ENCODE assay signal across 28 cellular contexts in the genomic region with DNA sequence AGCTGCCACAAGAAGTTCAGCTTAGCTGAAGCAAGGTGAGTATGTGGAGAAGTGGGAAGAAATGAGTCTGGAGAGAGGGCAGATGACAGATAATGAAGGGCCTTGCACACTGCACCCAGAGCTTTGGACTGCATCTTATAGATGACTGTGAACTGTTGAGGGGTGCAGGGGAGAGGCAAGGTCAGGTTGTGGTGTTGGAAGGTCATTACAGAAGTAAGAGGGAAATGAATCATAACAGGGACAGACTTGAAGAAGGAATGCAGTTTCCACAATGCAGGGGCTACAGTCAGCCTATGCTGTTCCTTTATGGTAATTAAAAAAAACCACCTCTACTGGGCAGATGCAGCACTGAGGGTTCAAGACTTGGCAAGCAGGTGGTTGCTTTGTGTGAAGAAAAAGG. TPM values are rescaled to one million over a fixed set of nuclear protein-coding genes. Genes with fewer than 3 reads are reported as not detected.
DNase-seq lines count a peak whose midpoint lies in the region; ATAC-seq, FAIRE-seq and TF ChIP-seq lines count a peak whose summit lies in the region.
"Had no signal": no experiment of that assay in that cellular context is flagged by ENCODE, and none has a peak within 500 bp of the region (broad histone marks: within the 10 kb centered on the region; RNA-seq: fewer than 3 reads in every experiment).

No MANE protein-coding gene starts in this region.

- peak; percentile 36 for DNase-seq in Daoy (ENCODE audit: low read depth)
- peak; percentile 60 for DNase-seq in choroid plexus epithelial cell (ENCODE audit: low read depth)
- DNase-seq in non-pigmented ciliary epithelial cell (ENCODE audit: low read depth) = peak; percentile 64
- DNase-seq in GM19239 (ENCODE audit: insufficient read length, low spot score) = no peak
- no peak for DNase-seq in T-helper 1 cell
- DNase-seq: activated CD4-positive, alpha-beta T cell treated with anti-CD3 and anti-CD28 coated beads, Interleukin-2, amount 10 ng/mL, durations not matched to agents 7 days and 5 days; activated effector memory CD4-positive, alpha-beta T cell treated with Interleukin-2 at 50 U/mL for 16 hours; activated naive CD8-positive, alpha-beta T cell treated with anti-CD3 and anti-CD28 coated beads, Interleukin-2, amount 10 ng/mL, durations not matched to agents 7 days and 5 days; effector memory CD8-positive, alpha-beta T cell; GDM1; Karpas-422; kidney glomerular epithelial cell; mammary epithelial cell; NCI-H1417; NCI-H2107; NCI-H524 treated with DMSO at 0.1 percent for 48 hours; nucleus accumbens; stimulated activated CD4-positive, alpha-beta T cell treated with anti-CD3 and anti-CD28 coated beads, Interleukin-12 subunit alpha, Interleukin-12 subunit beta, amount 100 ng/mL, for 4 hours; T-helper 2 cell; transverse colon; WERI-Rb-1 had no signal

- H2AFZ ChIP-seq in Loucy (ENCODE audit: low read length) = no peak overlapping the region

- H4K20me1 ChIP-seq in Loucy (ENCODE audit: insufficient read depth, low read length, poor library complexity, severe bottlenecking) = no peaks in the 10 kb centered on the region

- FAIRE-seq in GM19239 (lab: Jason Lieb, UNC) = no peak
- FAIRE-seq: colon had no signal

- H3K36me3 ChIP-seq in Loucy (ENCODE audit: insufficient read depth, low read length) = no peaks in the 10 kb centered on the region
- H3K36me3 ChIP-seq: esophagus muscularis mucosa, transverse colon, WERI-Rb-1 had no signal

- H3K9ac ChIP-seq in Loucy (ENCODE audit: low read depth, low read length, poor library complexity, severe bottlenecking) = no peak overlapping the region

- ATAC-seq in GM18861 (IDR thresholded peaks at IDR 0.05; ENCODE audit: unreplicated experiment) (no peak), HG02759 (IDR thresholded peaks at IDR 0.05; ENCODE audit: unreplicated experiment) (no peak)
- ATAC-seq: effector memory CD8-positive, alpha-beta T cell; Panc1 had no signal

- H3K27me3 ChIP-seq in Loucy (ENCODE audit: insufficient read depth, low read length, poor library complexity, severe bottlenecking) = no peaks in the 10 kb centered on the region
- H3K27me3 ChIP-seq: esophagus muscularis mucosa, SJSA1 had no signal

- peaks cover 10% of the 10 kb centered on the region for H3F3A ChIP-seq in Loucy (ENCODE audit: low read depth)

- no peak for TF ChIP-seq CTCF in Loucy (conservative IDR thresholded peaks at IDR 0.05; ENCODE audit: low read length)
- no peak for TF ChIP-seq CTCF in choroid plexus epithelial cell (conservative IDR thresholded peaks at IDR 0.05; ENCODE audit: low read depth, low read length)

- peaks cover 64% of the 10 kb centered on the region for H3K4me1 ChIP-seq in Loucy (ENCODE audit: insufficient read depth, low read length, poor library complexity, severe bottlenecking)

- H3K4me3 ChIP-seq in Loucy (ENCODE audit: low read length, poor library complexity, severe bottlenecking) (no peak overlapping the region), choroid plexus epithelial cell (ENCODE audit: low read depth, low read length) (no peak overlapping the region)
- H3K4me3 ChIP-seq: esophagus muscularis mucosa, SJSA1, transverse colon had no signal

- no peaks in the 10 kb centered on the region for H3K9me3 ChIP-seq in Loucy (ENCODE audit: insufficient read depth, low read depth, low read length)
- H3K9me3 ChIP-seq: esophagus muscularis mucosa, transverse colon had no signal

- no peaks in the 10 kb centered on the region for H3K79me2 ChIP-seq in Loucy (ENCODE audit: insufficient read depth, low read length)

- H3K4me2 ChIP-seq in Loucy (ENCODE audit: low read depth, low read length, poor library complexity, severe bottlenecking) = peak overlapping the region; percentile 21

- H3K9me2 ChIP-seq in Loucy (replicated peaks; ENCODE audit: low read depth, low read length) = no peaks in the 10 kb centered on the region

RNA-seq across cellular contexts. Expression of a gene that starts 4.8 kb away (rescaled TPM):
- total RNA-seq in Daoy (2014; rRNA removed; shearing (Covaris generic)) = 173 and 263 TPM in 2 replicates

Comparison
In these comparisons a context has a peak if more than half of its experiments do, and no peak if none do; other contexts are left out.
1. DNase-seq: peak in Daoy (single experiment), choroid plexus epithelial cell (single experiment) and non-pigmented ciliary epithelial cell (single experiment); none in GM19239 (single experiment) and T-helper 1 cell (0 of 5).